ENCODE assay signal across 24 cellular contexts in the genomic region with DNA sequence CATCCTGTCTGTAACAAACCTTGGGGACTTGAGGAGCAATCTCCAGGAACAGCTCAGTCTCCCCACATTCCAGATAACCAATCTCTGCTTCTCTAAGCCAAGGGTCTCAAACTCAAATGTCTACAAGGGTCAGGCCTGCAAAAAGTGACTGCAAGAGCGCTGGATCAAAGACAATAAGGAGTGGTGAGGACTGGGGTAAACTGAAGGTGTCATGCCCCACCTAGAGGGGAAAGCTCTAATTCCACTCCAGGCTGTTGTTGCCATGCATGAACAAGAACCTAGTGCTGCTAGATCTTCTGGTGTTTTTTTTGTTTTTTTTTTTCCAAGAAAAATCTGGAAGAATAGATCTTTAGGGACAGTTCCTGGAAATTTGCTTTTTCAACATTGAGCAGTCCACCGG.
DNase-seq lines count a peak whose midpoint lies in the region; ATAC-seq and TF ChIP-seq lines count a peak whose summit lies in the region.
"Had no signal": no experiment of that assay in that cellular context is flagged by ENCODE, and none has a peak within 500 bp of the region (broad histone marks: within the 10 kb centered on the region; RNA-seq: fewer than 3 reads in every experiment).

No MANE protein-coding gene starts in this region.

- H3K4me3 Mint-ChIP-seq in neural progenitor cell, result no peak overlapping the region
- H3K4me3 Mint-ChIP-seq: activated naive CD4-positive, alpha-beta T cell treated with anti-CD3 and anti-CD28 coated beads, Interleukin-2, amount 50 U/mL, for 24 hours had no signal

- H3K9me3 Mint-ChIP-seq in neural progenitor cell, result no peaks in the 10 kb centered on the region
- H3K9me3 Mint-ChIP-seq: activated naive CD4-positive, alpha-beta T cell treated with anti-CD3 and anti-CD28 coated beads, Interleukin-2, amount 50 U/mL, for 24 hours had no signal

- H3K36me3 ChIP-seq in neural progenitor cell, result no peaks in the 10 kb centered on the region
- H3K36me3 ChIP-seq: colonic mucosa, heart left ventricle, left ventricle myocardium inferior had no signal

- H2AFZ ChIP-seq in neural progenitor cell (replicated peaks), result no peak overlapping the region

- no peaks in the 10 kb centered on the region for H3K36me3 Mint-ChIP-seq in neural progenitor cell
- H3K36me3 Mint-ChIP-seq: activated naive CD4-positive, alpha-beta T cell treated with anti-CD3 and anti-CD28 coated beads, Interleukin-2, amount 50 U/mL, for 24 hours had no signal

- peak; percentile 25 for DNase-seq in DMS53 (lab: John Stamatoyannopoulos, UW)
- no peak for DNase-seq in DMS53 treated with DMSO at 0.1 percent for 48 hours (lab: John Stamatoyannopoulos, UW; ENCODE audit: unreplicated experiment)
- DNase-seq in cardiac fibroblast (ENCODE audit: low read depth in 2 of 2), result peak in 1 of 2 donors; percentile 9
- no peak for DNase-seq in neural progenitor cell (ENCODE audit: low spot score)
- DNase-seq in DMS79 (lab: John Stamatoyannopoulos, UW), result no peak
- no peak for DNase-seq in NCI-H69 (lab: John Stamatoyannopoulos, UW)
- DNase-seq: 8988T; activated CD4-positive, CD25-positive, alpha-beta regulatory T cell treated with anti-CD3 and anti-CD28 coated beads, Interleukin-2, amount 50 U/mL, for 72 hours; activated T-cell treated with anti-CD3 and anti-CD28 coated beads, Interleukin-2, amount 50 U/mL, for 48 hours; C1 segment of cervical spinal cord; colonic mucosa; GDM1; heart left ventricle; left ventricle myocardium inferior; psoas muscle; stimulated activated CD4-positive, alpha-beta T cell treated with anti-CD3 and anti-CD28 coated beads, Interleukin-4, amount 100 ng/mL, for 1 hour; stomach; trophoblast cell had no signal

- H3K79me2 ChIP-seq in neural progenitor cell (ENCODE audit: low read depth), result no peaks in the 10 kb centered on the region

- H3K4me2 ChIP-seq in neural progenitor cell, result no peak overlapping the region
- H3K4me2 ChIP-seq: smooth muscle cell had no signal

- H3K4me3 ChIP-seq in cardiac fibroblast (replicated peaks in 1 of 2; ENCODE audit: low read depth in 2 of 2, low read length in 2 of 2) (no peak overlapping the region), neural progenitor cell (no peak overlapping the region)
- H3K4me3 ChIP-seq: ascending aorta, colonic mucosa, GM12878, heart left ventricle, left ventricle myocardium inferior, psoas muscle, smooth muscle cell, stomach had no signal

- ATAC-seq in activated CD4-positive, CD25-positive, alpha-beta regulatory T cell treated with anti-CD3 and anti-CD28 coated beads, Interleukin-2, amount 50 U/mL, for 24 hours, result no peak
- ATAC-seq: GM12878, heart left ventricle, psoas muscle had no signal

- TF ChIP-seq CTCF in cardiac fibroblast (IDR thresholded peaks at IDR 0.05; ENCODE audit: low read depth, low read length) (peak; percentile 11), neural progenitor cell (IDR thresholded peaks at IDR 0.05) (peak; percentile 8)

- TF ChIP-seq RAD21 in Ishikawa (IDR thresholded peaks at IDR 0.05; ENCODE audit: low read depth), result peak; percentile 38

- no peaks in the 10 kb centered on the region for H3F3A ChIP-seq in neural progenitor cell (ENCODE audit: low read depth)

- H3K9me3 ChIP-seq in neural progenitor cell (ENCODE audit: low read depth), result no peaks in the 10 kb centered on the region
- H3K9me3 ChIP-seq: ascending aorta, colonic mucosa, heart left ventricle, left ventricle myocardium inferior, psoas muscle, stomach had no signal

- no peak for TF ChIP-seq EP300 in Ishikawa (IDR thresholded peaks at IDR 0.05; ENCODE audit: borderline replicate concordance)

- no peaks in the 10 kb centered on the region for H4K20me1 ChIP-seq in neural progenitor cell (ENCODE audit: low read depth)

- no peaks in the 10 kb centered on the region for H3K4me1 Mint-ChIP-seq in neural progenitor cell
- H3K4me1 Mint-ChIP-seq: activated naive CD4-positive, alpha-beta T cell treated with anti-CD3 and anti-CD28 coated beads, Interleukin-2, amount 50 U/mL, for 24 hours had no signal

- H3K9ac ChIP-seq in neural progenitor cell, result no peak overlapping the region

- no peak overlapping the region for H3K27ac Mint-ChIP-seq in neural progenitor cell
- H3K27ac Mint-ChIP-seq: activated naive CD4-positive, alpha-beta T cell treated with anti-CD3 and anti-CD28 coated beads, Interleukin-2, amount 50 U/mL, for 24 hours had no signal

- no peak overlapping the region for H3K27ac ChIP-seq in neural progenitor cell
- H3K27ac ChIP-seq: ascending aorta, colonic mucosa, heart left ventricle, left ventricle myocardium inferior, psoas muscle, stomach had no signal

- H3K4me1 ChIP-seq in neural progenitor cell, result no peaks in the 10 kb centered on the region
- H3K4me1 ChIP-seq: ascending aorta, colonic mucosa, left ventricle myocardium inferior, psoas muscle, stomach had no signal

- H3K27me3 ChIP-seq in neural progenitor cell, result no peaks in the 10 kb centered on the region
- H3K27me3 ChIP-seq: ascending aorta, colonic mucosa, heart left ventricle had no signal

- H3K27me3 Mint-ChIP-seq in neural progenitor cell (ENCODE audit: insufficient read depth, low read depth), result peaks cover 3% of the 10 kb centered on the region
- H3K27me3 Mint-ChIP-seq: activated naive CD4-positive, alpha-beta T cell treated with anti-CD3 and anti-CD28 coated beads, Interleukin-2, amount 50 U/mL, for 24 hours had no signal

TF ChIP-seq in Ishikawa, 13 proteins besides CTCF, POLR2A, EP300 and RAD21:
- TF ChIP-seq FOXM1 (IDR thresholded peaks at IDR 0.05; ENCODE audit: borderline replicate concordance, low read depth) (no peak), CREB1 (IDR thresholded peaks at IDR 0.05; ENCODE audit: low read depth) (no peak), TEAD4 (IDR thresholded peaks at IDR 0.05) (no peak), YY1 (IDR thresholded peaks at IDR 0.05; ENCODE audit: low read depth) (no peak), EGR1 (IDR thresholded peaks at IDR 0.05) (no peak), ZBTB7A (IDR thresholded peaks at IDR 0.05; ENCODE audit: low read depth) (no peak), NFIC (IDR thresholded peaks at IDR 0.05) (no peak), TCF12 (IDR thresholded peaks at IDR 0.05; ENCODE audit: low read depth) (no peak), CEBPB (IDR thresholded peaks at IDR 0.05) (no peak), TAF1 (IDR thresholded peaks at IDR 0.05; ENCODE audit: low read depth) (no peak)
- TF ChIP-seq, protein P1, sequence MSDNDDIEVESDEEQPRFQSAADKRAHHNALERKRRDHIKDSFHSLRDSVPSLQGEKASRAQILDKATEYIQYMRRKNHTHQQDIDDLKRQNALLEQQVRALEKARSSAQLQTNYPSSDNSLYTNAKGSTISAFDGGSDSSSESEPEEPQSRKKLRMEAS (IDR thresholded peaks at IDR 0.05), result no peak
- TF ChIP-seq, protein P2, sequence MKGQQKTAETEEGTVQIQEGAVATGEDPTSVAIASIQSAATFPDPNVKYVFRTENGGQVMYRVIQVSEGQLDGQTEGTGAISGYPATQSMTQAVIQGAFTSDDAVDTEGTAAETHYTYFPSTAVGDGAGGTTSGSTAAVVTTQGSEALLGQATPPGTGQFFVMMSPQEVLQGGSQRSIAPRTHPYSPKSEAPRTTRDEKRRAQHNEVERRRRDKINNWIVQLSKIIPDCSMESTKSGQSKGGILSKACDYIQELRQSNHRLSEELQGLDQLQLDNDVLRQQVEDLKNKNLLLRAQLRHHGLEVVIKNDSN (IDR thresholded peaks at IDR 0.05), result no peak
- TF ChIP-seq, protein P3, sequence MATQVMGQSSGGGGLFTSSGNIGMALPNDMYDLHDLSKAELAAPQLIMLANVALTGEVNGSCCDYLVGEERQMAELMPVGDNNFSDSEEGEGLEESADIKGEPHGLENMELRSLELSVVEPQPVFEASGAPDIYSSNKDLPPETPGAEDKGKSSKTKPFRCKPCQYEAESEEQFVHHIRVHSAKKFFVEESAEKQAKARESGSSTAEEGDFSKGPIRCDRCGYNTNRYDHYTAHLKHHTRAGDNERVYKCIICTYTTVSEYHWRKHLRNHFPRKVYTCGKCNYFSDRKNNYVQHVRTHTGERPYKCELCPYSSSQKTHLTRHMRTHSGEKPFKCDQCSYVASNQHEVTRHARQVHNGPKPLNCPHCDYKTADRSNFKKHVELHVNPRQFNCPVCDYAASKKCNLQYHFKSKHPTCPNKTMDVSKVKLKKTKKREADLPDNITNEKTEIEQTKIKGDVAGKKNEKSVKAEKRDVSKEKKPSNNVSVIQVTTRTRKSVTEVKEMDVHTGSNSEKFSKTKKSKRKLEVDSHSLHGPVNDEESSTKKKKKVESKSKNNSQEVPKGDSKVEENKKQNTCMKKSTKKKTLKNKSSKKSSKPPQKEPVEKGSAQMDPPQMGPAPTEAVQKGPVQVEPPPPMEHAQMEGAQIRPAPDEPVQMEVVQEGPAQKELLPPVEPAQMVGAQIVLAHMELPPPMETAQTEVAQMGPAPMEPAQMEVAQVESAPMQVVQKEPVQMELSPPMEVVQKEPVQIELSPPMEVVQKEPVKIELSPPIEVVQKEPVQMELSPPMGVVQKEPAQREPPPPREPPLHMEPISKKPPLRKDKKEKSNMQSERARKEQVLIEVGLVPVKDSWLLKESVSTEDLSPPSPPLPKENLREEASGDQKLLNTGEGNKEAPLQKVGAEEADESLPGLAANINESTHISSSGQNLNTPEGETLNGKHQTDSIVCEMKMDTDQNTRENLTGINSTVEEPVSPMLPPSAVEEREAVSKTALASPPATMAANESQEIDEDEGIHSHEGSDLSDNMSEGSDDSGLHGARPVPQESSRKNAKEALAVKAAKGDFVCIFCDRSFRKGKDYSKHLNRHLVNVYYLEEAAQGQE (IDR thresholded peaks at IDR 0.05; ENCODE audit: low read depth), result no peak
